Comparison of ENCODE assay signal across 18 cellular contexts in the genomic region with DNA sequence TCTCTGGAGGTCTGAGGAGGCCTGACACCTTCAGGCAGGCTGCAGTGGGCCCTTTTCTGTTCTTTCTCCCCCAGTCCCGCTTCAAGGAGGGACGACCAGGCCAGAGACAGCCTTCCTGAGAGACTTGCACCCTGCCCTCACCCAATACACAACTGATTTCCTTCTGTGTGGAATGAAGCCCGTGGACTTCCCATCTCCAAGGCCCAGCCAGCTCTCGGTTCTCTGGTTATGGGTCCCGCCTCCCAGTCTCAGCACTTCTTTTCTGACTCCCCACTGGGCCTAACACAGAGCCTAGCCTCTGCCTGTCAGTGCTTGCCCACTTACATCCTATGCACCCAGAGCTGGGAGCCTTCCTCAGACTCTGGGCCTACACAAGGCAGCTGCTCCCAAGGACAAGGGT. TPM values are rescaled to one million over a fixed set of nuclear protein-coding genes. Genes with fewer than 3 reads are reported as not detected.
DNase-seq lines count a peak whose midpoint lies in the region; FAIRE-seq and TF ChIP-seq lines count a peak whose summit lies in the region.
"Had no signal": no experiment of that assay in that cellular context is flagged by ENCODE, and none has a peak within 500 bp of the region (broad histone marks: within the 10 kb centered on the region; RNA-seq: fewer than 3 reads in every experiment).

No MANE protein-coding gene starts in this region.

- TF ChIP-seq RAD21 in H1 (IDR thresholded peaks at IDR 0.05 in 1 of 2, conservative IDR thresholded peaks at IDR 0.05 in 1 of 2; ENCODE audit: low read depth in 2 of 2, low read length in 2 of 2): no peak

- no peak overlapping the region for H3K14ac ChIP-seq in H1 (ENCODE audit: insufficient read length)
- H3K14ac ChIP-seq in neuronal stem cell (ENCODE audit: low read length): no peak overlapping the region

- H3K79me1 ChIP-seq in H1 (ENCODE audit: low read depth, low read length) (no peaks in the 10 kb centered on the region; the same call in 1 of the 2 replicates), neuronal stem cell (ENCODE audit: low read depth, low read length) (no peaks in the 10 kb centered on the region)

- no peak overlapping the region for H2BK20ac ChIP-seq in H1 (ENCODE audit: low read length)

- H3K4me1 ChIP-seq in H1 (replicated peaks in 1 of 4; ENCODE audit: control insufficient read depth in 3 of 4, insufficient read depth in 4 of 4, low read length in 3 of 4) (peaks cover 3 to 10% (median 6%) of the 10 kb centered on the region in 4 experiments), neuronal stem cell (ENCODE audit: control insufficient read depth in 2 of 2, insufficient read depth in 1 of 2, low read depth in 1 of 2, low read length in 2 of 2) (peaks cover 0 to 13% of the 10 kb centered on the region in 2 donors)
- H3K4me1 ChIP-seq: HAP-1 had no signal

- no peaks in the 10 kb centered on the region for H3K23me2 ChIP-seq in H1 (ENCODE audit: low read depth, low read length)

- CTCF ChIA-PET in H1 (lab: Charles Lee; ENCODE audit: partially characterized antibody): interaction anchor here (1.3 to 52.0 kb wide), 7 partner anchors 12 to 96 kb away, joined by 3 to 880 read pairs (median 10); partner anchors contain the start of genes ADCYAP1R1 and GHRHR

- H3K27me3 ChIP-seq in WERI-Rb-1 (ENCODE audit: insufficient read depth, low read depth, severe bottlenecking) (no peaks in the 10 kb centered on the region), H1 (replicated peaks in 1 of 4; ENCODE audit: control insufficient read depth in 3 of 4, extremely low read depth in 1 of 4, insufficient read depth in 3 of 4, low read length in 3 of 4) (no peaks in the 10 kb centered on the region), neuronal stem cell (ENCODE audit: control insufficient read depth in 3 of 3, insufficient read depth in 3 of 3, low read depth in 1 of 3, low read length in 3 of 3) (peaks cover 0 to 14% (median 3%) of the 10 kb centered on the region in 3 experiments)
- H3K27me3 ChIP-seq: BLaER1 treated with 17β-estradiol and CSF1 and Interleukin-3, amounts not matched to agents 10 nM and 100 nM had no signal

- TF ChIP-seq POLR2A in H1 (IDR thresholded peaks at IDR 0.05; ENCODE audit: control extremely low read depth in 1 of 2, low read depth in 2 of 2, low read length in 2 of 2): no peak

- FAIRE-seq in H1 (lab: Jason Lieb, UNC): no peak
- FAIRE-seq: HTR-8/SVneo had no signal

- peak overlapping the region; percentile 73; the same call in 1 of the 2 replicates for H3K27ac ChIP-seq in WERI-Rb-1
- H3K27ac ChIP-seq in H1 (ENCODE audit: low read depth, low read length): no peak overlapping the region
- H3K27ac ChIP-seq in neuronal stem cell (replicated peaks; ENCODE audit: low read length): no peak overlapping the region
- H3K27ac ChIP-seq: BLaER1 treated with 17β-estradiol and CSF1 and Interleukin-3, amounts not matched to agents 10 nM and 100 nM; SJCRH30 had no signal

- H2AFZ ChIP-seq in H1 (ENCODE audit: low read length): no peak overlapping the region
- no peak overlapping the region for H2AFZ ChIP-seq in neuronal stem cell (ENCODE audit: low read length)

- peak overlapping the region; percentile 60; the same call in 1 of the 2 replicates for H2BK12ac ChIP-seq in H1 (ENCODE audit: low read depth, low read length)
- no peak overlapping the region for H2BK12ac ChIP-seq in neuronal stem cell (ENCODE audit: low read length)

- DNase-seq in NCI-H1694 treated with DMSO at 0.1 percent for 48 hours (lab: John Stamatoyannopoulos, UW): peak; percentile 38
- no peak for DNase-seq in WERI-Rb-1
- no peak for DNase-seq in H1 (ENCODE audit: low read depth in 1 of 2, low spot score in 2 of 2)
- DNase-seq in neuronal stem cell (ENCODE audit: low spot score): no peak
- no peak for DNase-seq in stimulated activated CD8-positive, alpha-beta memory T cell treated with anti-CD3 and anti-CD28 coated beads, Interleukin-4, amount 100 ng/mL, for 48 hours
- no peak for DNase-seq in dermis blood vessel endothelial cell
- no peak for DNase-seq in T-helper 9 cell
- no peak for DNase-seq in activated CD8-positive, alpha-beta memory T cell treated with anti-CD3 and anti-CD28 coated beads, Interleukin-2, amount 50 U/mL, for 4 hours
- DNase-seq: CD8-positive, alpha-beta T cell; DMS79 treated with DMSO at 0.1 percent for 48 hours; IMR-90; NCI-H1930; NCI-H526; SJCRH30 had no signal

- H2BK120ac ChIP-seq in H1 (replicated peaks; ENCODE audit: low read depth, low read length) (no peak overlapping the region), neuronal stem cell (ENCODE audit: low read depth, low read length) (no peak overlapping the region)

- 0 out of 2 replicates have a peak overlapping the region, but pooled peaks have one; percentile 78 for H3K18ac ChIP-seq in H1 (ENCODE audit: extremely low read depth, low read length)
- H3K18ac ChIP-seq in neuronal stem cell (ENCODE audit: low read length): peak overlapping the region; percentile 84

- no peak for TF ChIP-seq EP300 in H1 (IDR thresholded peaks at IDR 0.05; ENCODE audit: borderline replicate concordance in 1 of 2, low read depth in 2 of 2, low read length in 2 of 2)

- H4K5ac ChIP-seq in H1 (ENCODE audit: insufficient read length, low read depth, low read length): no peak overlapping the region

- H4K20me1 ChIP-seq in H1 (replicated peaks in 1 of 2; ENCODE audit: control insufficient read depth in 1 of 2, insufficient read depth in 2 of 2, low read length in 2 of 2): no peaks in the 10 kb centered on the region
- H4K20me1 ChIP-seq: BLaER1 treated with 17β-estradiol and CSF1 and Interleukin-3, amounts not matched to agents 10 nM and 100 nM had no signal

- no peak overlapping the region for H3K4ac ChIP-seq in H1 (replicated peaks; ENCODE audit: insufficient read length, low read depth, low read length)
- no peak overlapping the region for H3K4ac ChIP-seq in neuronal stem cell (ENCODE audit: low read length)

- H3K9me3 ChIP-seq in WERI-Rb-1 (ENCODE audit: severe bottlenecking) (no peaks in the 10 kb centered on the region), H1 (ENCODE audit: insufficient read depth in 2 of 2, low read depth in 1 of 2, low read length in 1 of 2) (no peaks in the 10 kb centered on the region), neuronal stem cell (replicated peaks in 1 of 2; ENCODE audit: control insufficient read depth in 2 of 2, insufficient read depth in 1 of 2, low read depth in 1 of 2, low read length in 2 of 2) (no peaks in the 10 kb centered on the region)
- H3K9me3 ChIP-seq: HAP-1, SJCRH30 had no signal

- no peak overlapping the region for H3K23ac ChIP-seq in H1 (ENCODE audit: insufficient read length)
- H3K23ac ChIP-seq in neuronal stem cell (ENCODE audit: low read depth, low read length, poor library complexity): no peak overlapping the region

- POLR2A ChIA-PET in H1 (lab: Charles Lee; ENCODE audit: partially characterized antibody): no interaction called here

- no peak overlapping the region for H4K8ac ChIP-seq in H1 (ENCODE audit: extremely low read depth, insufficient read depth, low read length)
- no peak overlapping the region for H4K8ac ChIP-seq in neuronal stem cell (ENCODE audit: low read depth, low read length)

- H2BK5ac ChIP-seq in H1 (ENCODE audit: low read depth, low read length) (no peak overlapping the region), neuronal stem cell (ENCODE audit: low read length) (peak overlapping the region; percentile 58)

- no peaks in the 10 kb centered on the region for H3K36me3 ChIP-seq in WERI-Rb-1
- H3K36me3 ChIP-seq in H1 (ENCODE audit: control insufficient read depth in 2 of 4, insufficient read depth in 4 of 4, low read length in 3 of 4): no peaks in the 10 kb centered on the region
- H3K36me3 ChIP-seq in neuronal stem cell (replicated peaks in 1 of 2; ENCODE audit: control insufficient read depth in 2 of 2, insufficient read depth in 2 of 2, low read length in 2 of 2): no peaks in the 10 kb centered on the region
- H3K36me3 ChIP-seq: BLaER1 treated with 17β-estradiol and CSF1 and Interleukin-3, amounts not matched to agents 10 nM and 100 nM; HAP-1; SJCRH30 had no signal

- H3K9ac ChIP-seq in H1 (replicated peaks in 1 of 4; ENCODE audit: extremely low read depth in 1 of 4, low read depth in 3 of 4, low read length in 3 of 4) (no peak overlapping the region), neuronal stem cell (ENCODE audit: low read depth, low read length, poor library complexity) (no peak overlapping the region)
- H3K9ac ChIP-seq: BLaER1 treated with 17β-estradiol and CSF1 and Interleukin-3, amounts not matched to agents 10 nM and 100 nM had no signal

- 89% methylated on average over 5 of the region's 5 CpGs; no CpG with 5 or more reads in 1 of the 2 experiments for WGBS in H1 (ENCODE audit: extremely low coverage in 1 of 2, insufficient coverage in 1 of 2, insufficient read length in 1 of 2, insufficient replicate concordance in 2 of 2, low coverage in 1 of 2, low lambda C conversion rate in 2 of 2, missing lambda C conversion rate in 1 of 2), 2 experiments
- WGBS in neuronal stem cell (ENCODE audit: extremely low coverage in 2 of 2, insufficient read length in 2 of 2, insufficient replicate concordance in 1 of 2), 2 donors: no CpG with 5 or more reads among the region's 5 CpGs

- H2AK5ac ChIP-seq in H1 (ENCODE audit: low read depth, low read length): no peak overlapping the region
- H2AK5ac ChIP-seq in neuronal stem cell (ENCODE audit: low read depth, low read length): peak overlapping the region; percentile 8

- H3K4me3 ChIP-seq in WERI-Rb-1 (ENCODE audit: low read depth, low read length): no peak overlapping the region
- no peak overlapping the region for H3K4me3 ChIP-seq in H1 (ENCODE audit: extremely low read depth in 1 of 4, insufficient read depth in 2 of 4, low read depth in 3 of 4, low read length in 4 of 4)
- H3K4me3 ChIP-seq in neuronal stem cell (ENCODE audit: low read length in 2 of 2): no peak overlapping the region
- H3K4me3 ChIP-seq: BLaER1 treated with 17β-estradiol and CSF1 and Interleukin-3, amounts not matched to agents 10 nM and 100 nM; HAP-1 had no signal

- no peak overlapping the region for H3K56ac ChIP-seq in H1 (replicated peaks; ENCODE audit: insufficient read length, low read depth, low read length)

- H3K4me2 ChIP-seq in H1 (ENCODE audit: insufficient read depth in 1 of 2, low read depth in 2 of 2, low read length in 2 of 2) (no peak overlapping the region), neuronal stem cell (ENCODE audit: insufficient read depth, low read length, poor library complexity, severe bottlenecking) (no peak overlapping the region)

- no peak for TF ChIP-seq CTCF in WERI-Rb-1 (IDR thresholded peaks at IDR 0.05; ENCODE audit: low read depth, low read length)
- TF ChIP-seq CTCF in H1 (IDR thresholded peaks at IDR 0.05; ENCODE audit: control extremely low read depth in 1 of 3, insufficient read depth in 1 of 3, low read depth in 1 of 3, low read length in 3 of 3): no peak

- H4K91ac ChIP-seq in H1 (replicated peaks; ENCODE audit: insufficient read length, low read length) (no peak overlapping the region), neuronal stem cell (ENCODE audit: low read depth, low read length, poor library complexity) (no peak overlapping the region)

- no peaks in the 10 kb centered on the region for H3K79me2 ChIP-seq in H1 (ENCODE audit: control insufficient read depth in 1 of 2, insufficient read depth in 2 of 2, low read length in 2 of 2)

- H2BK15ac ChIP-seq in H1 (ENCODE audit: low read length) (no peak overlapping the region), neuronal stem cell (ENCODE audit: low read length) (peak overlapping the region; percentile 88)

RNA-seq across cellular contexts. Expression of gene ADCYAP1R1, which starts 24.1 kb away (rescaled TPM):
- 13.7 and 14.6 TPM in 2 replicates for total RNA-seq in H1 (2021; fragmentation: NEBNext Ultra II Directional; extraction: Animal tissue kit (Norgen Biotek cat#: 25700))
- polyA plus RNA-seq in H1 (2011; rRNA removed): 14.4 and 16.4 TPM in 2 replicates
- polyA plus RNA-seq in H1 (2011; cell fraction: cytosol; rRNA removed): 15.8 TPM
- 20.0 TPM for polyA plus RNA-seq in H1 (2011; cell fraction: nucleus; rRNA removed)
- polyA plus RNA-seq in H1 (2012, experiment 1 of 2): 11.8 to 14.0 TPM (median 12.5 TPM) in 4 replicates
- 6.5 TPM for polyA plus RNA-seq in H1 (2012, experiment 2 of 2)
- 6.0 TPM for polyA plus RNA-seq in H1 (2013, experiment 1 of 2)
- polyA plus RNA-seq in H1 (2013, experiment 2 of 2): 6.7 TPM
- 56.9 and 70.7 TPM in 2 replicates for polyA minus RNA-seq in H1 (2011; rRNA and poly(A)+ RNA removed)
- 14.1 TPM for polyA minus RNA-seq in H1 (2011; cell fraction: cytosol; rRNA and poly(A)+ RNA removed)
- 18.9 TPM for polyA minus RNA-seq in H1 (2011; cell fraction: nucleus; rRNA and poly(A)+ RNA removed)
- 4.0 TPM for polyA plus RNA-seq in neuronal stem cell (2013, experiment 1 of 2)
- polyA plus RNA-seq in neuronal stem cell (2013, experiment 2 of 2): 3.9 TPM
- not detected in 2 replicates for total RNA-seq in dermis blood vessel endothelial cell
- total RNA-seq: CD8-positive, alpha-beta T cell; IMR-90; M059J; SJCRH30 had no signal
- polyA plus RNA-seq: IMR-90 had no signal

Comparison
In these comparisons a context has a peak if more than half of its experiments do, and no peak if none do; other contexts are left out.
1. RNA of gene ADCYAP1R1, which starts 24.1 kb away (total RNA-seq): 13.7 to 14.6 TPM in H1; not detected in dermis blood vessel endothelial cell; every median in the first group is over 10 times any median in the second.